In the genomic region with DNA sequence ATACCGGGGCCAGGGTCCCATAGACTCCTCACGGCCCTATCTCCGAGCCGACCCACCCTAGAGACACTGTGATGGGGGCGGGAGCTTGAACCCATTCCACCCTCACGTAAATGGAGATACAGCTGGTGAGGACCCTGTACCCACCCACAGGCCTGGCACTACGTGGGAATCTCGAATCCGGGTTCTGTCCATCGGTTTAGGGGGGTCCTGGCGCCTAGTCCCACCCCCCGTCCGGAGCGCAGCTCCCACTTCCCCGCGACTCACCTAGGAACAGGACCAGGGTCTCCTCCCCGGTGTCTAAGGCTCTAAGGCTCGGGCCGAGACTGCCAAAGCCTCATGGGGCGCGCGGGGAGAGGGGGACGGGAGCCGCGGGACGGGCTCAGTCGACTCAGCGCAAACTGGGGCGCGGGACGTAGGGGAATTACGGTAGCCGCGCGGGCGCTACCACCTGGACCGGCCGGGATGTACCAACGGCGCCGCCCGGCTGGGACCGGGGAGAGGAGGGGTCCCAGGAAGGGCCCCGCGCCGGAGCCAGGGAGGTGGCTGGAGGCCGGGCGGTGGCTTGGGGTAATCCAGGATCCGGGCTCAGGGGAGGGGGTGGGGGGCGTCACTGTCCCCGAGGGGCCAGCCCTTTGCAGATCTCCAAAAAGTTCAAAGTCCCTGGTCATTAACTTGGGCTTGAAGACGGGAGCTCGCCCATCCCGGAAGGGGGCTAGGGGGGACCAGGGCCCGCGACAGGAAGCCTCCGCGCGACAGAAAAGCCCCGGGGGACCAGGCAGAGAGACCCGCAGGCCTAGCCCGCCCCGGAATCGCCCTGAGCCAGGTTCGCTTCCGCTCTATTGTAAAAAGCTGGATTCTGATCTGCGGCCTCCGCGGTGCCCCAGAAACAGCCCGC, we compare ENCODE assay signal across 8 cellular contexts. TPM values are rescaled to one million over a fixed set of nuclear protein-coding genes. Genes with fewer than 3 reads are reported as not detected.
DNase-seq lines count a peak whose midpoint lies in the region; ATAC-seq and TF ChIP-seq lines count a peak whose summit lies in the region.

No MANE protein-coding gene starts in this region.

- peak overlapping the region; percentile 63 to 93 for H3K27ac Mint-ChIP-seq in activated naive CD4-positive, alpha-beta T cell treated with anti-CD3 and anti-CD28 coated beads, Interleukin-2, amount 50 U/mL, for 72 hours

- ATAC-seq in HG03045 (IDR thresholded peaks at IDR 0.05; ENCODE audit: unreplicated experiment): peak; percentile 7
- peak; percentile 70 to 72 for ATAC-seq in activated naive CD4-positive, alpha-beta T cell treated with anti-CD3 and anti-CD28 coated beads, Interleukin-2, amount 50 U/mL, for 72 hours
- peak; percentile 67 to 81 for ATAC-seq in left cardiac atrium
- ATAC-seq in psoas muscle: peak; percentile 41 to 70 (median 58)
- ATAC-seq in GM21717 (IDR thresholded peaks at IDR 0.05; ENCODE audit: unreplicated experiment): no peak

- 2 to 6% (median 3%) methylated on average over 60 to 70 of the region's 70 CpGs for WGBS in psoas muscle, 3 donors

- H3K4me1 ChIP-seq in psoas muscle: peaks cover 7% of the 10 kb centered on the region

- intact Hi-C loops in left cardiac atrium (cut with DNase I) (no loop called here), psoas muscle (cut with DNase I) (no loop called here)

- no peak for TF ChIP-seq CTCF in psoas muscle (IDR thresholded peaks at IDR 0.05)

- peaks cover 0 to 21% (median 2%) of the 10 kb centered on the region in 3 donors for H3K27me3 ChIP-seq in psoas muscle (ENCODE audit: insufficient read depth in 3 of 3, low read length in 2 of 3)

- H3K36me3 Mint-ChIP-seq in activated naive CD4-positive, alpha-beta T cell treated with anti-CD3 and anti-CD28 coated beads, Interleukin-2, amount 50 U/mL, for 72 hours: no peaks in the 10 kb centered on the region

- H3K4me3 ChIP-seq in psoas muscle: peak overlapping the region; percentile 64

- H3K9me3 ChIP-seq in psoas muscle: no peaks in the 10 kb centered on the region

- peak; percentile 59 for DNase-seq in DMS79 treated with DMSO at 0.1 percent for 48 hours (lab: John Stamatoyannopoulos, UW)
- DNase-seq in DMS79 (lab: John Stamatoyannopoulos, UW): no peak
- peak; percentile 86 for DNase-seq in RKO (ENCODE audit: low spot score)
- DNase-seq in activated naive CD4-positive, alpha-beta T cell treated with anti-CD3 and anti-CD28 coated beads, Interleukin-2, amount 50 U/mL, for 72 hours (ENCODE audit: low spot score in 2 of 2): peak; percentile 75
- DNase-seq in left cardiac atrium: peak; percentile 71
- DNase-seq in psoas muscle: peak in 1 of 2 donors; percentile 54

- H3K9me3 Mint-ChIP-seq in activated naive CD4-positive, alpha-beta T cell treated with anti-CD3 and anti-CD28 coated beads, Interleukin-2, amount 50 U/mL, for 72 hours: no peaks in the 10 kb centered on the region

- H3K27ac ChIP-seq in psoas muscle: peak overlapping the region; percentile 53

- no peaks in the 10 kb centered on the region for H3K36me3 ChIP-seq in psoas muscle (ENCODE audit: insufficient read depth in 1 of 2, low read depth in 1 of 2)

RNA-seq across cellular contexts. Expression of a gene that starts 1.0 kb away (rescaled TPM):
- total RNA-seq in activated naive CD4-positive, alpha-beta T cell treated with anti-CD3 and anti-CD28 coated beads, Interleukin-2, amount 50 U/mL, for 72 hours: 1 to 10 TPM; 2.8 to 3.9 TPM
- total RNA-seq in left cardiac atrium: 10 to 100 TPM; 10.7 to 11.8 TPM
- total RNA-seq in psoas muscle: 1 to 10 TPM; 2.6 to 3.3 (median 3.2) TPM
- 1 to 10 TPM; 1.5 to 2.3 (median 2.0) TPM for polyA plus RNA-seq in psoas muscle

RNA-seq across cellular contexts. Expression of a gene that starts 24.5 kb away (rescaled TPM):
- 10 to 100 TPM; 68.0 to 88.5 TPM for total RNA-seq in activated naive CD4-positive, alpha-beta T cell treated with anti-CD3 and anti-CD28 coated beads, Interleukin-2, amount 50 U/mL, for 72 hours
- total RNA-seq in left cardiac atrium (1 to 10 TPM; 5.5 to 5.9 TPM), psoas muscle (1 to 10 TPM; 1.5 to 2.6 (median 2.2) TPM)
- polyA plus RNA-seq in psoas muscle: 1 to 10 TPM; 1.5 to 2.7 (median 1.6) TPM

Comparison
In these comparisons a context has a peak if more than half of its experiments do, and no peak if none do; other contexts are left out.
1. RNA of a gene that starts 24.5 kb away (total RNA-seq): 68.0 to 88.5 TPM in activated naive CD4-positive, alpha-beta T cell treated with anti-CD3 and anti-CD28 coated beads, Interleukin-2, amount 50 U/mL, for 72 hours; 5.5 to 5.9 TPM in left cardiac atrium and 1.5 to 2.6 TPM in psoas muscle; every median in the first group is over 4 times any median in the second.